In genomic region chr15:40095381-40096093, GRCh38 we compare ENCODE assay signal across 2 cellular contexts.
TF ChIP-seq lines count a peak whose summit lies in the region.

No MANE protein-coding gene starts in this region.

TF ChIP-seq in HEK293, 187 proteins besides CTCF, POLR2A, EP300 and RAD21:
- TF ChIP-seq, protein P1, sequence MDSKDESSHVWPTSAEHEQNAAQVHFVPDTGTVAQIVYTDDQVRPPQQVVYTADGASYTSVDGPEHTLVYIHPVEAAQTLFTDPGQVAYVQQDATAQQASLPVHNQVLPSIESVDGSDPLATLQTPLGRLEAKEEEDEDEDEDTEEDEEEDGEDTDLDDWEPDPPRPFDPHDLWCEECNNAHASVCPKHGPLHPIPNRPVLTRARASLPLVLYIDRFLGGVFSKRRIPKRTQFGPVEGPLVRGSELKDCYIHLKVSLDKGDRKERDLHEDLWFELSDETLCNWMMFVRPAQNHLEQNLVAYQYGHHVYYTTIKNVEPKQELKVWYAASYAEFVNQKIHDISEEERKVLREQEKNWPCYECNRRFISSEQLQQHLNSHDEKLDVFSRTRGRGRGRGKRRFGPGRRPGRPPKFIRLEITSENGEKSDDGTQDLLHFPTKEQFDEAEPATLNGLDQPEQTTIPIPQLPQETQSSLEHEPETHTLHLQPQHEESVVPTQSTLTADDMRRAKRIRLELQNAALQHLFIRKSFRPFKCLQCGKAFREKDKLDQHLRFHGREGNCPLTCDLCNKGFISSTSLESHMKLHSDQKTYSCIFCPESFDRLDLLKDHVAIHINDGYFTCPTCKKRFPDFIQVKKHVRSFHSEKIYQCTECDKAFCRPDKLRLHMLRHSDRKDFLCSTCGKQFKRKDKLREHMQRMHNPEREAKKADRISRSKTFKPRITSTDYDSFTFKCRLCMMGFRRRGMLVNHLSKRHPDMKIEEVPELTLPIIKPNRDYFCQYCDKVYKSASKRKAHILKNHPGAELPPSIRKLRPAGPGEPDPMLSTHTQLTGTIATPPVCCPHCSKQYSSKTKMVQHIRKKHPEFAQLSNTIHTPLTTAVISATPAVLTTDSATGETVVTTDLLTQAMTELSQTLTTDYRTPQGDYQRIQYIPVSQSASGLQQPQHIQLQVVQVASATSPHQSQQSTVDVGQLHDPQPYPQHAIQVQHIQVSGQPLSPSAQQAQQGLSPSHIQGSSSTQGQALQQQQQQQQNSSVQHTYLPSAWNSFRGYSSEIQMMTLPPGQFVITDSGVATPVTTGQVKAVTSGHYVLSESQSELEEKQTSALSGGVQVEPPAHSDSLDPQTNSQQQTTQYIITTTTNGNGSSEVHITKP (tag by site-specific recombination; IDR thresholded peaks at IDR 0.05) = peak; percentile 17; the same call in 1 of the 2 replicates
- TF ChIP-seq REPIN1 (tag by site-specific recombination; IDR thresholded peaks at IDR 0.05; ENCODE audit: low read depth) (no peak), ZNF10 (tag by site-specific recombination; IDR thresholded peaks at IDR 0.05) (no peak), ZNF580 (tag by site-specific recombination; IDR thresholded peaks at IDR 0.05) (no peak), ZBTB48 (tag by site-specific recombination; IDR thresholded peaks at IDR 0.05) (no peak), OSR2 (tag by site-specific recombination; IDR thresholded peaks at IDR 0.05) (no peak), BCL11A (tag by site-specific recombination; IDR thresholded peaks at IDR 0.05; ENCODE audit: low read depth) (no peak), ZNF324 (tag by site-specific recombination; IDR thresholded peaks at IDR 0.05) (no peak), ZNF341 (tag by site-specific recombination; IDR thresholded peaks at IDR 0.05; ENCODE audit: low read depth) (no peak), ZNF366 (tag by site-specific recombination; conservative IDR thresholded peaks at IDR 0.05) (no peak), ZBTB20 (tag by site-specific recombination; IDR thresholded peaks at IDR 0.05) (peak; percentile 29), ZNF488 (tag by site-specific recombination; IDR thresholded peaks at IDR 0.05) (no peak), ZNF202 (tag by site-specific recombination; IDR thresholded peaks at IDR 0.05; ENCODE audit: borderline replicate concordance) (no peak), ZNF426 (tag by site-specific recombination; IDR thresholded peaks at IDR 0.05) (no peak), HIC1 (tag by site-specific recombination; IDR thresholded peaks at IDR 0.05) (no peak), ZNF792 (tag by site-specific recombination; IDR thresholded peaks at IDR 0.05) (peak; percentile 72; the same call in 1 of the 2 replicates), ZNF555 (tag by site-specific recombination; conservative IDR thresholded peaks at IDR 0.05) (no peak), ZNF292 (tag by site-specific recombination; IDR thresholded peaks at IDR 0.05; ENCODE audit: borderline replicate concordance, low read depth) (no peak), WT1 (tag by site-specific recombination; IDR thresholded peaks at IDR 0.05) (no peak), ZNF785 (tag by site-specific recombination; IDR thresholded peaks at IDR 0.05) (no peak), KLF8 (tag by site-specific recombination; IDR thresholded peaks at IDR 0.05) (no peak)
TF ChIP-seq in HEK293: peak in this region for 3.

TF ChIP-seq in K562, 482 proteins besides CTCF, POLR2A, EP300 and RAD21 (continued from another document):
- TF ChIP-seq, protein P1 (IDR thresholded peaks at IDR 0.05; ENCODE audit: partially characterized antibody) = peak; percentile 63
TF ChIP-seq in K562: peak in this region for 4.
